In genomic region chr17:285751-286422, GRCh38 we compare ENCODE assay signal across 25 cellular contexts.
A peak's percentile ranks its signal among the peaks of the same experiment; 100 is the strongest.
DNase-seq lines count a peak whose midpoint lies in the region; ATAC-seq and TF ChIP-seq lines count a peak whose summit lies in the region.
"Had no signal": no experiment of that assay in that cellular context is flagged by ENCODE, and none has a peak within 500 bp of the region (broad histone marks: within the 10 kb centered on the region; RNA-seq: fewer than 3 reads in every experiment).

No MANE protein-coding gene starts in this region.

- H3K27me3 ChIP-seq in endodermal cell (ENCODE audit: control insufficient read depth, insufficient read depth, low read length, poor library complexity, severe bottlenecking) (no peaks in the 10 kb centered on the region), ovary (no peaks in the 10 kb centered on the region), aorta (ENCODE audit: control insufficient read depth in 1 of 2, insufficient read depth in 2 of 2, low read length in 1 of 2) (no peaks in the 10 kb centered on the region)
- H3K27me3 ChIP-seq: left lung, SJSA1 had no signal

- DNase-seq in left cardiac atrium (peak; percentile 11), Right ventricle myocardium inferior (ENCODE audit: missing footprints) (no peak), endodermal cell (no peak), ovary (peak in 3 of 5 donors; percentile 14 to 34 (median 14)), aorta (peak; percentile 42 to 59), SKM-1 (lab: John Stamatoyannopoulos, UW; ENCODE audit: unreplicated experiment) (no peak), D341Med (ENCODE audit: low spot score) (no peak), epidermal melanocyte (ENCODE audit: insufficient read length, low spot score) (no peak)
- DNase-seq: activated B cell treated with CpG ODN at 0.5 μM for 24 hours; activated CD4-positive, alpha-beta T cell treated with anti-CD3 and anti-CD28 coated beads, Interleukin-2, amount 50 U/mL, for 48 hours; activated naive CD4-positive, alpha-beta T cell treated with anti-CD3 and anti-CD28 coated beads for 36 hours; brain microvascular endothelial cell; DMS 273 treated with DMSO at 0.1 percent for 48 hours; hypothalamus; KG1; NCI-H1092 treated with DMSO at 0.1 percent for 48 hours; NCI-H187; NCI-H82; stimulated activated naive CD4-positive, alpha-beta T cell treated with Interleukin-2 at 50 U/mL for 16 hours had no signal

- no peaks in the 10 kb centered on the region for H3K4me1 Mint-ChIP-seq in endodermal cell
- H3K4me1 Mint-ChIP-seq: activated B cell treated with CpG ODN at 0.5 μM for 24 hours had no signal

- no peak overlapping the region for H3K4me3 ChIP-seq in endodermal cell (ENCODE audit: low read length)
- H3K4me3 ChIP-seq in ovary, result no peak overlapping the region
- H3K4me3 ChIP-seq in aorta (ENCODE audit: low read length in 2 of 2), result no peak overlapping the region
- H3K4me3 ChIP-seq: HAP-1, left lung, prostate gland, SJSA1 had no signal

- H3K9me3 ChIP-seq in endodermal cell (ENCODE audit: control insufficient read depth, low read length) (no peaks in the 10 kb centered on the region), ovary (no peaks in the 10 kb centered on the region), aorta (ENCODE audit: control insufficient read depth, low read length) (no peaks in the 10 kb centered on the region)
- H3K9me3 ChIP-seq: HAP-1, left lung, prostate gland, SJSA1 had no signal

- intact Hi-C loops in left cardiac atrium (cut with DNase I) (no loop called here), Right ventricle myocardium inferior (cut with DNase I) (no loop called here), ovary (cut with DNase I) (no loop called here), aorta (cut with DNase I) (no loop called here)

- H3K27ac Mint-ChIP-seq in endodermal cell, result no peak overlapping the region
- H3K27ac Mint-ChIP-seq: activated B cell treated with CpG ODN at 0.5 μM for 24 hours; activated naive CD4-positive, alpha-beta T cell treated with anti-CD3 and anti-CD28 coated beads for 36 hours had no signal

- H3K9me3 Mint-ChIP-seq in endodermal cell, result no peaks in the 10 kb centered on the region
- H3K9me3 Mint-ChIP-seq: activated B cell treated with CpG ODN at 0.5 μM for 24 hours; activated naive CD4-positive, alpha-beta T cell treated with anti-CD3 and anti-CD28 coated beads for 36 hours; CD8-positive, alpha-beta memory T cell had no signal

- TF ChIP-seq CTCF in endodermal cell (conservative IDR thresholded peaks at IDR 0.05), result peak; percentile 25
- TF ChIP-seq CTCF in ovary (IDR thresholded peaks at IDR 0.05), result no peak

- no peaks in the 10 kb centered on the region for H3K4me1 ChIP-seq in endodermal cell (ENCODE audit: control insufficient read depth, insufficient read depth, low read length)
- no peaks in the 10 kb centered on the region for H3K4me1 ChIP-seq in ovary (ENCODE audit: insufficient read depth)
- no peaks in the 10 kb centered on the region for H3K4me1 ChIP-seq in aorta (ENCODE audit: control insufficient read depth in 1 of 2, insufficient read depth in 2 of 2, low read length in 2 of 2)
- H3K4me1 ChIP-seq: HAP-1, left lung, prostate gland, SJSA1 had no signal

- H3K9ac ChIP-seq in endodermal cell (ENCODE audit: extremely low read depth, low read length, poor library complexity, severe bottlenecking), result no peak overlapping the region

- H3K27ac ChIP-seq in endodermal cell (ENCODE audit: low read depth, low read length) (no peak overlapping the region), ovary (no peak overlapping the region), aorta (ENCODE audit: low read depth in 1 of 2, low read length in 2 of 2) (no peak overlapping the region)
- H3K27ac ChIP-seq: brain microvascular endothelial cell, HL-60, left lung, prostate gland, SJSA1 had no signal

- TF ChIP-seq EP300 in ovary (IDR thresholded peaks at IDR 0.05), result no peak

- no peak overlapping the region for H3K4me3 Mint-ChIP-seq in endodermal cell
- H3K4me3 Mint-ChIP-seq: activated B cell treated with CpG ODN at 0.5 μM for 24 hours; activated naive CD4-positive, alpha-beta T cell treated with anti-CD3 and anti-CD28 coated beads for 36 hours; CD8-positive, alpha-beta memory T cell had no signal

- no peak for TF ChIP-seq POLR2A in ovary (IDR thresholded peaks at IDR 0.05)

- no peaks in the 10 kb centered on the region for H3K36me3 ChIP-seq in endodermal cell (ENCODE audit: control insufficient read depth, insufficient read depth, low read length)
- H3K36me3 ChIP-seq in ovary, result no peaks in the 10 kb centered on the region
- no peaks in the 10 kb centered on the region for H3K36me3 ChIP-seq in aorta (ENCODE audit: control insufficient read depth in 1 of 2, insufficient read depth in 2 of 2, low read length in 1 of 2)
- H3K36me3 ChIP-seq: brain microvascular endothelial cell, HAP-1, prostate gland, SJSA1 had no signal

- H3K27me3 Mint-ChIP-seq in endodermal cell (ENCODE audit: insufficient read depth), result no peaks in the 10 kb centered on the region
- H3K27me3 Mint-ChIP-seq: activated B cell treated with CpG ODN at 0.5 μM for 24 hours; CD8-positive, alpha-beta memory T cell had no signal

- 82 to 85% methylated on average over 9 to 31 of the region's 31 CpGs for WGBS in endodermal cell (ENCODE audit: insufficient coverage in 1 of 2, insufficient read length in 1 of 2), 2 experiments
- 87 to 92% (median 87%) methylated on average over 31 of the region's 31 CpGs for WGBS in ovary, 3 donors
- WGBS in aorta, 2 donors, result 80 to 88% methylated on average over 31 of the region's 31 CpGs

- peaks cover 11% of the 10 kb centered on the region for H3K36me3 Mint-ChIP-seq in endodermal cell (ENCODE audit: low read depth)
- H3K36me3 Mint-ChIP-seq: CD8-positive, alpha-beta memory T cell had no signal

- ATAC-seq in left cardiac atrium, result no peak
- no peak for ATAC-seq in Right ventricle myocardium inferior
- no peak for ATAC-seq in aorta (ENCODE audit: low FRiP score)
- ATAC-seq: left lung had no signal

Comparison
In these comparisons a context has a peak if more than half of its experiments do, and no peak if none do; other contexts are left out.
1. DNase-seq: peak in left cardiac atrium (single experiment), ovary (3 of 5) and aorta (2 of 2); none in Right ventricle myocardium inferior (single experiment), endodermal cell (single experiment), SKM-1 (single experiment), D341Med (single experiment) and epidermal melanocyte (single experiment).